In genomic region chr18:5518899-5519371, GRCh38 we compare ENCODE assay signal across 1 cellular context.
TF ChIP-seq lines count a peak whose summit lies in the region.

No MANE protein-coding gene starts in this region.

TF ChIP-seq in HEK293, 187 proteins besides CTCF, POLR2A, EP300 and RAD21 (continued from another document and continues in another):
- TF ChIP-seq ZBTB49 (tag by site-specific recombination; IDR thresholded peaks at IDR 0.05; ENCODE audit: low read depth) (no peak), ZNF747 (tag by site-specific recombination; IDR thresholded peaks at IDR 0.05) (no peak), ZNF776 (tag by site-specific recombination; IDR thresholded peaks at IDR 0.05; ENCODE audit: borderline replicate concordance) (no peak), ZNF280D (tag by site-specific recombination; IDR thresholded peaks at IDR 0.05) (no peak), ZNF707 (tag by site-specific recombination; IDR thresholded peaks at IDR 0.05) (no peak), ELK4 (IDR thresholded peaks at IDR 0.05; ENCODE audit: borderline replicate concordance, low read depth, low read length) (no peak), KLF16 (tag by site-specific recombination; IDR thresholded peaks at IDR 0.05) (0 out of 2 replicates have a peak, but pooled peaks have one; percentile 66), ZNF221 (tag by site-specific recombination; IDR thresholded peaks at IDR 0.05; ENCODE audit: borderline replicate concordance) (no peak), PRDM4 (tag by site-specific recombination; IDR thresholded peaks at IDR 0.05) (peak; percentile 91), ZNF513 (tag by site-specific recombination; IDR thresholded peaks at IDR 0.05) (no peak), GFI1B (tag by site-specific recombination; IDR thresholded peaks at IDR 0.05) (peak; percentile 86), ZNF223 (tag by site-specific recombination; IDR thresholded peaks at IDR 0.05) (no peak), ZFHX2 (tag by site-specific recombination; conservative IDR thresholded peaks at IDR 0.05) (no peak), GLIS2 (tag by site-specific recombination; IDR thresholded peaks at IDR 0.05) (0 out of 2 replicates have a peak, but pooled peaks have one; percentile 20), AEBP2 (tag by site-specific recombination; IDR thresholded peaks at IDR 0.05; ENCODE audit: borderline replicate concordance) (no peak), ZSCAN4 (tag by site-specific recombination; IDR thresholded peaks at IDR 0.05) (peak; percentile 34; the same call in 1 of the 2 replicates), SALL2 (tag by site-specific recombination; IDR thresholded peaks at IDR 0.05; ENCODE audit: borderline replicate concordance) (no peak), HOXA7 (CRISPR knock-in tag; IDR thresholded peaks at IDR 0.05; ENCODE audit: borderline replicate concordance) (no peak), ZNF449 (tag by site-specific recombination; IDR thresholded peaks at IDR 0.05) (no peak), PBX3 (CRISPR knock-in tag; IDR thresholded peaks at IDR 0.05) (no peak), BCL11A (tag by site-specific recombination; IDR thresholded peaks at IDR 0.05; ENCODE audit: low read depth) (peak; percentile 43; the same call in 1 of the 2 replicates), ZNF510 (tag by site-specific recombination; IDR thresholded peaks at IDR 0.05; ENCODE audit: insufficient replicate concordance) (no peak), ZBTB1 (tag by site-specific recombination; IDR thresholded peaks at IDR 0.05) (no peak), ZNF391 (tag by site-specific recombination; IDR thresholded peaks at IDR 0.05; ENCODE audit: borderline replicate concordance, low read depth) (no peak; the same call in 1 of the 2 replicates), ZIC2 (tag by site-specific recombination; IDR thresholded peaks at IDR 0.05) (peak; percentile 39; the same call in 1 of the 2 replicates), ZNF274 (IDR thresholded peaks at IDR 0.05; ENCODE audit: low read length) (no peak), ZNF274 (tag by site-specific recombination; IDR thresholded peaks at IDR 0.05; ENCODE audit: borderline replicate concordance) (no peak), ZNF18 (tag by site-specific recombination; IDR thresholded peaks at IDR 0.05) (no peak), ZNF248 (tag by site-specific recombination; IDR thresholded peaks at IDR 0.05) (no peak), REST (tag by site-specific recombination; IDR thresholded peaks at IDR 0.05) (no peak), OVOL3 (tag by site-specific recombination; IDR thresholded peaks at IDR 0.05) (peak; percentile 87)
